8 cellular contexts compared by ENCODE assay signal in the genomic region with DNA sequence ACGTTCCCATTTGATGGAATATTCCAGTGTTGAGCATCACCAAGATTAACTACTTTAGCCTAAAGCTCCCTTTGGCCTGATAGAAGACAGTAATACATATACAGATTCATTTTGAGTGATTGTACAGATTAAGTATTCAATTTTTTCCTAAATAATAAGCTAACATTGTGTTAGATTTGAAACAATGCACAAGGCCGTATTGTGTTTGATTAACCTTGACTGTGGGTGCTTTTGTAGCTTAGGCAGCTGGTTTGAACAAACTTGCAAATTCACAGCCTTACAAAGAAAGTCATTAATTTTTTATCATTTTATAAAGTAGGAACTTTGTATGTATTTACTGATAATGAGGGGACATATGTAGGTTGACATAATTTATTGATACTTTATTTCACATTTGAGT.
"Had no signal": no experiment of that assay in that cellular context is flagged by ENCODE, and none has a peak within 500 bp of the region (broad histone marks: within the 10 kb centered on the region; RNA-seq: fewer than 3 reads in every experiment).

No MANE protein-coding gene starts in this region.

- H3K9me3 ChIP-seq: HAP-1 had no signal

- H3K27ac ChIP-seq: GM23248 had no signal

- DNase-seq: GM23248, GOT3, H7, H9, HCEC 1CT, HFFc6 had no signal

- ATAC-seq: HCT116 had no signal

- H3K4me3 ChIP-seq: GM23248, HAP-1 had no signal

- H3K36me3 ChIP-seq: HAP-1 had no signal

- H3K27ac Mint-ChIP-seq: H9, HFFc6 had no signal

- H3K9me3 Mint-ChIP-seq: H9, HFFc6 had no signal

- H3K4me3 Mint-ChIP-seq: H9, HFFc6 had no signal

- H2AFZ ChIP-seq: GM23248 had no signal
